24 cellular contexts compared by ENCODE assay signal in the genomic region with DNA sequence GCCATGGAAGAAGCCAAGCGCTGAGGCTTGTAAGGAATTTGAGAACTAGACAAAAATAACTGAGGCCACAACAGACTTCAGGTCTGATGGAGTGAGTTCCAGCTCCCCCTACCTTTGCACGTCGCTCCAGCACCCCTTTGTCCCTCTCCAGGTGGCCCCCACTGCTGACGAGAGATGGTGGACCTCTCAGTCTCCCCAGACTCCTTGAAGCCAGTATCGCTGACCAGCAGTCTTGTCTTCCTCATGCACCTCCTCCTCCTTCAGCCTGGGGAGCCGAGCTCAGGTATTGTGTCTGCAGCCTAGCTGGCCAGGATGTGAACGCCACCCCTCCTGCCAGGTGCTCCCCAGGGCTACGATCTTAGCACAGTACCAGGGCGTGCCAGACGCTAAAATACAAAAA. TPM values are rescaled to one million over a fixed set of nuclear protein-coding genes. Genes with fewer than 3 reads are reported as not detected.
DNase-seq lines count a peak whose midpoint lies in the region; ATAC-seq and TF ChIP-seq lines count a peak whose summit lies in the region.
"Had no signal": no experiment of that assay in that cellular context is flagged by ENCODE, and none has a peak within 500 bp of the region (broad histone marks: within the 10 kb centered on the region; RNA-seq: fewer than 3 reads in every experiment).

No MANE protein-coding gene starts in this region.

- H3K4me2 ChIP-seq in BLaER1 = peak overlapping the region; percentile 75

- H3K4me1 ChIP-seq in BLaER1 (peaks cover 60% of the 10 kb centered on the region), gastrocnemius medialis (no peaks in the 10 kb centered on the region), esophagus squamous epithelium (no peaks in the 10 kb centered on the region)

- ATAC-seq in gastrocnemius medialis (no peak), GM21576 (IDR thresholded peaks at IDR 0.05; ENCODE audit: unreplicated experiment) (no peak)
- ATAC-seq: activated naive CD4-positive, alpha-beta T cell treated with anti-CD3 and anti-CD28 coated beads, Interleukin-2, amount 50 U/mL, for 72 hours; mucosa of descending colon had no signal

- intact Hi-C loops in gastrocnemius medialis (cut with DNase I; ENCODE audit: low total_unique reads) (no loop called here), esophagus squamous epithelium (cut with DNase I) (no loop called here)

- no peak for TF ChIP-seq POLR2A in gastrocnemius medialis (IDR thresholded peaks at IDR 0.05)
- no peak for TF ChIP-seq POLR2A in esophagus squamous epithelium (IDR thresholded peaks at IDR 0.05)

- no peaks in the 10 kb centered on the region for H3K27me3 ChIP-seq in BLaER1
- H3K27me3 ChIP-seq in gastrocnemius medialis = peaks cover 3 to 28% (median 18%) of the 10 kb centered on the region in 3 donors
- H3K27me3 ChIP-seq in esophagus squamous epithelium = peaks cover 0 to 94% (median 1%) of the 10 kb centered on the region in 4 donors

- H3K9ac ChIP-seq in BLaER1 = peak overlapping the region; percentile 27; the same call in 1 of the 2 replicates

- DNase-seq in GM12865 (ENCODE audit: low read depth) = peak; percentile 10
- no peak for DNase-seq in gastrocnemius medialis
- no peak for DNase-seq in NAMALWA (ENCODE audit: low spot score)
- DNase-seq in esophagus squamous epithelium (lab: John Stamatoyannopoulos, UW) = no peak
- DNase-seq: activated CD4-positive, alpha-beta T cell treated with anti-CD3 and anti-CD28 coated beads for 1 hour; CD4-positive, alpha-beta memory T cell; cerebellar nuclear complex; DMS79; effector CD4-positive, alpha-beta T cell; HCEC 1CT; Kasumi-1; mucosa of descending colon; NCI-H1092 treated with DMSO at 0.1 percent for 48 hours; NCI-H2029; T-helper 9 cell had no signal

- WGBS in esophagus squamous epithelium, 2 donors = 27 to 46% methylated on average over 8 to 10 of the region's 10 CpGs

- peak overlapping the region; percentile 52 for H3K27ac ChIP-seq in BLaER1
- H3K27ac ChIP-seq in cingulate gyrus (ENCODE audit: low read depth, low read length) = peak overlapping the region; percentile 10
- H3K27ac ChIP-seq in gastrocnemius medialis = peak overlapping the region in 3 of 4 donors; percentile 64 to 77 (median 71)
- H3K27ac ChIP-seq in esophagus squamous epithelium = peak overlapping the region in 2 of 4 donors; percentile 5 to 39
- H3K27ac ChIP-seq: RWPE1 had no signal

- in situ Hi-C loops in gastrocnemius medialis (cut with MboI; ENCODE audit: low sequenced_read_pairs in 4 of 4) = no loop called here

- H4K20me1 ChIP-seq in BLaER1 = no peaks in the 10 kb centered on the region

- H3K36me3 ChIP-seq in BLaER1 (no peaks in the 10 kb centered on the region), gastrocnemius medialis (no peaks in the 10 kb centered on the region), esophagus squamous epithelium (no peaks in the 10 kb centered on the region)

- H3K9me3 ChIP-seq in BLaER1 = no peaks in the 10 kb centered on the region
- no peaks in the 10 kb centered on the region for H3K9me3 ChIP-seq in gastrocnemius medialis
- H3K9me3 ChIP-seq in esophagus squamous epithelium = no peaks in the 10 kb centered on the region
- H3K9me3 ChIP-seq: mucosa of descending colon had no signal

- no peak for TF ChIP-seq CTCF in GM12865 (IDR thresholded peaks at IDR 0.05; ENCODE audit: insufficient read depth, low read depth, low read length, missing control alignments)
- TF ChIP-seq CTCF in gastrocnemius medialis (IDR thresholded peaks at IDR 0.05 in 4 of 5, conservative IDR thresholded peaks at IDR 0.05 in 1 of 5) = peak in 1 of 5 experiments; percentile 12
- TF ChIP-seq CTCF in esophagus squamous epithelium (IDR thresholded peaks at IDR 0.05) = no peak

- H3K4me3 ChIP-seq in BLaER1 = peak overlapping the region; percentile 20; the same call in 1 of the 2 replicates
- no peak overlapping the region for H3K4me3 ChIP-seq in GM12865 (ENCODE audit: low read depth, low read length)
- H3K4me3 ChIP-seq in gastrocnemius medialis = peak overlapping the region in 2 of 4 donors; percentile 2 to 24
- H3K4me3 ChIP-seq in esophagus squamous epithelium = peak overlapping the region in 1 of 4 donors; percentile 3
- H3K4me3 ChIP-seq: mucosa of descending colon had no signal

RNA-seq across cellular contexts. Expression of a gene that starts 5.2 kb away (rescaled TPM):
- total RNA-seq in gastrocnemius medialis (10 to 100 TPM; 14.5 to 28.6 (median 20.1) TPM), esophagus squamous epithelium (10 to 100 TPM in 1 of 4 donors, 1 to 10 TPM in 2, under 1 TPM in 1; 0.75 to 27.7 (median 4.1) TPM)
- total RNA-seq: activated T-helper 1 cell treated with anti-CD3 and anti-CD28 coated beads, Interleukin-12 subunit alpha, Interleukin-12 subunit beta, Interleukin-2, Interleukin-4 antibody, amounts not matched to agents 30 ng/mL and 10 ng/mL and 1 ng/mL, durations not matched to agents 14 hours and 24 hours and 36 hours; astrocyte; CD4-positive, alpha-beta memory T cell had no signal

RNA-seq across cellular contexts. Expression of a gene that starts 56.7 kb away (rescaled TPM):
- total RNA-seq in gastrocnemius medialis (under 1 TPM in 1 of 4 donors, not detected in 3; 0.17 TPM), esophagus squamous epithelium (not detected)
- total RNA-seq: activated naive CD4-positive, alpha-beta T cell treated with anti-CD3 and anti-CD28 coated beads, Interleukin-2, amount 50 U/mL, for 72 hours; activated T-helper 1 cell treated with anti-CD3 and anti-CD28 coated beads, Interleukin-12 subunit alpha, Interleukin-12 subunit beta, Interleukin-2, Interleukin-4 antibody, amounts not matched to agents 30 ng/mL and 10 ng/mL and 1 ng/mL, durations not matched to agents 14 hours and 24 hours and 36 hours; astrocyte; CD4-positive, alpha-beta memory T cell; esophagus mucosa; HT1080 had no signal
